22 cellular contexts compared by ENCODE assay signal in genomic region chr13:111461445-111462149, GRCh38.
"Had no signal": no experiment of that assay in that cellular context is flagged by ENCODE, and none has a peak within 500 bp of the region (broad histone marks: within the 10 kb centered on the region; RNA-seq: fewer than 3 reads in every experiment).

No MANE protein-coding gene starts in this region.

- H3K4me3 ChIP-seq: prostate gland, stomach, thoracic aorta had no signal

- H3K27ac Mint-ChIP-seq: activated naive CD8-positive, alpha-beta T cell; activated T-cell treated with anti-CD3 and anti-CD28 coated beads, Interleukin-2, amount 50 U/mL, for 72 hours; memory B cell; natural killer cell; T-cell had no signal

- H3K4me3 Mint-ChIP-seq: activated naive CD8-positive, alpha-beta T cell; activated T-cell treated with anti-CD3 and anti-CD28 coated beads, Interleukin-2, amount 50 U/mL, for 72 hours; central memory CD8-positive, alpha-beta T cell; memory B cell; natural killer cell; T-cell had no signal

- H3K27ac ChIP-seq: brain microvascular endothelial cell, prostate gland, stomach, thoracic aorta had no signal

- H3K9me3 ChIP-seq: prostate gland, thoracic aorta had no signal

- H3K36me3 Mint-ChIP-seq: activated naive CD8-positive, alpha-beta T cell; memory B cell; natural killer cell; T-cell had no signal

- H3K4me1 ChIP-seq: prostate gland had no signal

- H3K9me3 Mint-ChIP-seq: activated T-cell treated with anti-CD3 and anti-CD28 coated beads, Interleukin-2, amount 50 U/mL, for 72 hours; central memory CD8-positive, alpha-beta T cell; natural killer cell; T-cell had no signal

- FAIRE-seq: small intestine had no signal

- H3K4me1 Mint-ChIP-seq: central memory CD8-positive, alpha-beta T cell; natural killer cell had no signal

- ATAC-seq: left ventricle myocardium superior had no signal

- H3K36me3 ChIP-seq: brain microvascular endothelial cell, prostate gland, stomach, thoracic aorta had no signal

- DNase-seq: activated CD4-positive, alpha-beta T cell treated with anti-CD3 and anti-CD28 coated beads, Interleukin-2, amount 50 U/mL, for 4 hours; activated CD8-positive, alpha-beta memory T cell treated with anti-CD3 and anti-CD28 coated beads, Interleukin-2, amount 50 U/mL, for 48 hours; activated gamma-delta T cell treated with Interleukin-2 at 50 U/mL for 16 hours; activated T-cell treated with anti-CD3 and anti-CD28 coated beads, Interleukin-2, amount 50 U/mL, for 72 hours; amniotic stem cell; brain microvascular endothelial cell; effector CD8-positive, alpha-beta T cell; foreskin fibroblast; hippocampal formation; left ventricle myocardium superior; natural killer cell; right cardiac atrium; small intestine; stimulated activated CD4-positive, alpha-beta T cell treated with anti-CD3 and anti-CD28 coated beads, Interleukin-4, amount 100 ng/mL, for 24 hours; stomach; T-cell; T-helper 9 cell had no signal
